Comparison of ENCODE assay signal across 22 cellular contexts in genomic region chr17:79326814-79327213, GRCh38.
"Had no signal": no experiment of that assay in that cellular context is flagged by ENCODE, and none has a peak within 500 bp of the region (broad histone marks: within the 10 kb centered on the region; RNA-seq: fewer than 3 reads in every experiment).

No MANE protein-coding gene starts in this region.

- FAIRE-seq: RCC 7860 had no signal

- H3K9me3 ChIP-seq: SK-N-SH had no signal

- H3K4me3 Mint-ChIP-seq: IgD-negative memory B cell had no signal

- H3K9ac ChIP-seq: SK-N-SH had no signal

- H3K27ac Mint-ChIP-seq: IgD-negative memory B cell had no signal

- DNase-seq: KBM-7, MV-4-11, NCI-H1048, NCI-H1105, NCI-H1417, NCI-H1436 treated with DMSO at 0.1 percent for 48 hours, NCI-H1694, NCI-H187 treated with DMSO at 0.1 percent for 48 hours, NCI-H2029 treated with DMSO at 0.1 percent for 48 hours, NCI-H2171, NCI-H226, NCI-H446, NCI-H510A, NCI-H524 treated with DMSO at 0.1 percent for 48 hours, NCI-H69, NCI-H774, RPMI8226, SHP77, SK-N-SH, SW 1271 had no signal
